ENCODE assay signal across 12 cellular contexts in the genomic region with DNA sequence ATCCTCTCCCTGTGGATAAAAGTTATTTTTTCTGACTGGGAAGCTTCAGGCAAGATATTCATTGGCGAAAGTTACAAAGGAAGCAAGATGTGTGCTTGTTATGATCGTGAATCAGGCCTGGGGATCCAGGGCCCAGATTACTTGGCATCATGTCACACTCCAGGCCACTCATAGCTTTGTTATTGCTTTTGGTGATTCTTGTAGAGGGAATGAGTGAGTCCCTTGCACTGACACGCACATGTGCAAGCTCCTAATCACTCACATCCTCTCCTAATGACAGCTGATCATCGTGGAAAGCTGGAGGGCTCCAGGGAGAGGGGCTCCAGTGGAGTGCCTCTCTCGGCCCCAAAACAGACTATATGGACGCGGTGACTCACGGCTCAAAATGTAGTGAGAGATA.
DNase-seq lines count a peak whose midpoint lies in the region; ATAC-seq and TF ChIP-seq lines count a peak whose summit lies in the region.
"Had no signal": no experiment of that assay in that cellular context is flagged by ENCODE, and none has a peak within 500 bp of the region (broad histone marks: within the 10 kb centered on the region; RNA-seq: fewer than 3 reads in every experiment).

No MANE protein-coding gene starts in this region.

- no peak overlapping the region for H3K4me3 Mint-ChIP-seq in stimulated activated naive B cell treated with anti-CD40 and anti-IgM and Interleukin-4, amounts not matched to agents 10 μg/mL and 1 μg/mL and 100 μg/mL, for 72 hours
- H3K4me3 Mint-ChIP-seq: activated T-cell treated with anti-CD3 and anti-CD28 coated beads, Interleukin-2, amount 50 U/mL, for 4 hours had no signal

- H4K20me1 ChIP-seq in smooth muscle cell (ENCODE audit: low read depth): no peaks in the 10 kb centered on the region

- H3K27ac Mint-ChIP-seq in stimulated activated naive B cell treated with anti-CD40 and anti-IgM and Interleukin-4, amounts not matched to agents 10 μg/mL and 1 μg/mL and 100 μg/mL, for 72 hours: no peak overlapping the region

- TF ChIP-seq CTCF in astrocyte of the cerebellum (IDR thresholded peaks at IDR 0.05; ENCODE audit: low read depth, low read length, missing control alignments) (no peak), smooth muscle cell (IDR thresholded peaks at IDR 0.05; ENCODE audit: borderline replicate concordance, insufficient read depth, poor library complexity, severe bottlenecking) (no peak)

- no peaks in the 10 kb centered on the region for H3K4me1 Mint-ChIP-seq in stimulated activated naive B cell treated with anti-CD40 and anti-IgM and Interleukin-4, amounts not matched to agents 10 μg/mL and 1 μg/mL and 100 μg/mL, for 72 hours

- in situ Hi-C loops in astrocyte of the cerebellum (cut with HindIII; ENCODE audit: low sequenced_read_pairs): loop anchor here (5.0 kb wide), 1 partner anchor 84 kb away; no protein-coding TSS in a partner anchor

- 23% methylated on average over 8 of the region's 8 CpGs for WGBS in smooth muscle cell (ENCODE audit: low lambda C conversion rate)

- peak; percentile 29 for DNase-seq in H4 (ENCODE audit: low spot score)
- DNase-seq in astrocyte of the cerebellum (ENCODE audit: low read depth): peak; percentile 40
- peak; percentile 30 for DNase-seq in left cardiac atrium
- no peak for DNase-seq in smooth muscle cell (lab: John Stamatoyannopoulos, UW; ENCODE audit: unreplicated experiment)
- no peak for DNase-seq in D341Med (ENCODE audit: low spot score)
- no peak for DNase-seq in NCI-H526 (lab: John Stamatoyannopoulos, UW)
- no peak for DNase-seq in HPDE6-E6E7 (ENCODE audit: extremely low spot score)
- DNase-seq in stimulated activated naive B cell treated with anti-CD40 and anti-IgM and Interleukin-4, amounts not matched to agents 10 μg/mL and 1 μg/mL and 100 μg/mL, for 72 hours: no peak
- DNase-seq: activated T-cell treated with anti-CD3 and anti-CD28 coated beads, Interleukin-2, amount 50 U/mL, for 4 hours; DMS 273 treated with DMSO at 0.1 percent for 48 hours; left colon; retina had no signal

- H3K4me2 ChIP-seq in smooth muscle cell: peak overlapping the region; percentile 77

- H3K27me3 ChIP-seq in smooth muscle cell (ENCODE audit: low read depth): no peaks in the 10 kb centered on the region

- H3K27me3 Mint-ChIP-seq in stimulated activated naive B cell treated with anti-CD40 and anti-IgM and Interleukin-4, amounts not matched to agents 10 μg/mL and 1 μg/mL and 100 μg/mL, for 72 hours: no peaks in the 10 kb centered on the region

- H3K9me3 Mint-ChIP-seq in stimulated activated naive B cell treated with anti-CD40 and anti-IgM and Interleukin-4, amounts not matched to agents 10 μg/mL and 1 μg/mL and 100 μg/mL, for 72 hours: no peaks in the 10 kb centered on the region
- H3K9me3 Mint-ChIP-seq: activated T-cell treated with anti-CD3 and anti-CD28 coated beads, Interleukin-2, amount 50 U/mL, for 4 hours had no signal

- H3F3A ChIP-seq in smooth muscle cell (ENCODE audit: low read depth): peaks cover 23% of the 10 kb centered on the region

- no peaks in the 10 kb centered on the region for H3K79me2 ChIP-seq in smooth muscle cell (ENCODE audit: low read depth)

- peak overlapping the region; percentile 6 for H2AFZ ChIP-seq in smooth muscle cell (ENCODE audit: low read depth)

- ATAC-seq in left cardiac atrium: peak; percentile 38 to 77
- ATAC-seq in stimulated activated naive B cell treated with anti-CD40 and anti-IgM and Interleukin-4, amounts not matched to agents 10 μg/mL and 1 μg/mL and 100 μg/mL, for 72 hours (replicated peaks): no peak
- ATAC-seq: activated T-cell treated with anti-CD3 and anti-CD28 coated beads, Interleukin-2, amount 50 U/mL, for 4 hours; left colon had no signal

- H3K4me3 ChIP-seq in astrocyte of the cerebellum (ENCODE audit: low read depth, low read length) (no peak overlapping the region), smooth muscle cell (no peak overlapping the region)

- H3K9ac ChIP-seq in smooth muscle cell (ENCODE audit: low read depth): peak overlapping the region; percentile 81

- peak overlapping the region; percentile 97 for H3K27ac ChIP-seq in smooth muscle cell (ENCODE audit: low read depth)

- no peaks in the 10 kb centered on the region for H3K36me3 Mint-ChIP-seq in stimulated activated naive B cell treated with anti-CD40 and anti-IgM and Interleukin-4, amounts not matched to agents 10 μg/mL and 1 μg/mL and 100 μg/mL, for 72 hours

- no peaks in the 10 kb centered on the region for H3K9me3 ChIP-seq in smooth muscle cell (replicated peaks; ENCODE audit: low read depth)

- H3K4me1 ChIP-seq in smooth muscle cell (ENCODE audit: low read depth): peaks cover 9% of the 10 kb centered on the region

- intact Hi-C loops in left cardiac atrium (cut with DNase I): no loop called here

- H3K36me3 ChIP-seq in smooth muscle cell (ENCODE audit: low read depth): no peaks in the 10 kb centered on the region

Comparison
In these comparisons a context has a peak if more than half of its experiments do, and no peak if none do; other contexts are left out.
1. DNase-seq: peak in H4 (single experiment), astrocyte of the cerebellum (single experiment) and left cardiac atrium (single experiment); none in smooth muscle cell (single experiment), D341Med (single experiment), NCI-H526 (0 of 2), HPDE6-E6E7 (single experiment) and stimulated activated naive B cell treated with anti-CD40 and anti-IgM and Interleukin-4, amounts not matched to agents 10 μg/mL and 1 μg/mL and 100 μg/mL, for 72 hours (single experiment).
2. ATAC-seq: peak in left cardiac atrium (2 of 2); none in stimulated activated naive B cell treated with anti-CD40 and anti-IgM and Interleukin-4, amounts not matched to agents 10 μg/mL and 1 μg/mL and 100 μg/mL, for 72 hours (0 of 2).